Comparison of ENCODE assay signal across 6 cellular contexts in genomic region chr12:31183107-31183506, GRCh38.
DNase-seq lines count a peak whose midpoint lies in the region; FAIRE-seq and TF ChIP-seq lines count a peak whose summit lies in the region.
"Not testable (repeated sequence)": the region's sequence is repeated elsewhere in the genome, so short reads cannot be mapped to it uniquely, and the experiment has no call there.

No MANE protein-coding gene starts in this region.

- peak overlapping the region; percentile 55 for H3K4me2 ChIP-seq in DOHH2 (ENCODE audit: low read length)
- not testable (repeated sequence) for H3K4me2 ChIP-seq in endothelial cell of umbilical vein (ENCODE audit: insufficient read depth, low read length)

- FAIRE-seq in GM19239 (lab: Jason Lieb, UNC): peak; percentile 11
- peak; percentile 48 for FAIRE-seq in H54 (lab: Jason Lieb, UNC)
- FAIRE-seq in endothelial cell of umbilical vein (lab: Jason Lieb, UNC): peak; percentile 31

- not testable (repeated sequence) for H3K9me3 ChIP-seq in DOHH2 (ENCODE audit: control insufficient read depth, insufficient read depth, low read length); endothelial cell of umbilical vein (replicated peaks; ENCODE audit: control insufficient read depth, insufficient read depth, low read length)

- H3K36me3 ChIP-seq in DOHH2 (ENCODE audit: control insufficient read depth, low read length); endothelial cell of umbilical vein (ENCODE audit: control insufficient read depth in 2 of 2, extremely low read depth in 1 of 2, insufficient read depth in 2 of 2, low read length in 2 of 2): not testable (repeated sequence)

- H3F3A ChIP-seq in DOHH2 (ENCODE audit: control insufficient read depth, insufficient read depth): 0 out of 2 replicates have a peak, but pooled peaks cover 13% of the 10 kb centered on the region

- H3K79me2 ChIP-seq in DOHH2 (ENCODE audit: control insufficient read depth, low read length); endothelial cell of umbilical vein (ENCODE audit: control insufficient read depth, insufficient read depth, low read length): not testable (repeated sequence)

- H3K4me1 ChIP-seq in DOHH2 (ENCODE audit: control insufficient read depth, low read length): peaks cover 37% of the 10 kb centered on the region
- not testable (repeated sequence) for H3K4me1 ChIP-seq in endothelial cell of umbilical vein (ENCODE audit: control insufficient read depth, extremely low read depth, insufficient read depth, low read length)

- H2AFZ ChIP-seq in endothelial cell of umbilical vein (ENCODE audit: low read depth, low read length): not testable (repeated sequence)

- dilution Hi-C loops in endothelial cell of umbilical vein (cut with MboI; ENCODE audit: extremely low pct_ligation_motif_present, low sequenced_read_pairs): not testable (repeated sequence)

- H4K20me1 ChIP-seq in DOHH2 (ENCODE audit: control insufficient read depth, insufficient read depth, low read depth, low read length); endothelial cell of umbilical vein (replicated peaks; ENCODE audit: control insufficient read depth, extremely low read depth, insufficient read depth, low read length): not testable (repeated sequence)

- H3K9ac ChIP-seq in endothelial cell of umbilical vein (replicated peaks; ENCODE audit: extremely low read depth, insufficient read depth, low read length): not testable (repeated sequence)

- CTCF ChIA-PET in endothelial cell of umbilical vein (lab: Charles Lee): not testable (repeated sequence)

- TF ChIP-seq CTCF in DOHH2 (IDR thresholded peaks at IDR 0.05; ENCODE audit: low read depth, low read length, poor library complexity, severe bottlenecking); endothelial cell of umbilical vein (IDR thresholded peaks at IDR 0.05; ENCODE audit: extremely low read depth in 1 of 2, insufficient read depth in 1 of 2, low read depth in 1 of 2, low read length in 2 of 2): not testable (repeated sequence)

- not testable (repeated sequence) for TF ChIP-seq POLR2A in H54 (IDR thresholded peaks at IDR 0.05; ENCODE audit: low read depth, low read length); endothelial cell of umbilical vein (IDR thresholded peaks at IDR 0.05; ENCODE audit: low read depth, low read length)

- not testable (repeated sequence) for BruUV-seq in endothelial cell of umbilical vein (replicated peaks; lab: Mats Ljungman, UMichigan)

- H3K9me2 ChIP-seq in DOHH2 (replicated peaks; ENCODE audit: control insufficient read depth, low read length): not testable (repeated sequence)

- not testable (repeated sequence) for H3K27me3 ChIP-seq in DOHH2 (ENCODE audit: control insufficient read depth, low read length); endothelial cell of umbilical vein (ENCODE audit: control insufficient read depth in 2 of 2, insufficient read depth in 2 of 2, low read length in 2 of 2)

- intact Hi-C loops in endothelial cell of umbilical vein (cut with micrococcal nuclease): not testable (repeated sequence)

- H3K9me1 ChIP-seq in endothelial cell of umbilical vein (replicated peaks; ENCODE audit: control insufficient read depth, extremely low read depth, insufficient read depth, low read length): not testable (repeated sequence)

- H3K27ac ChIP-seq in DOHH2 (ENCODE audit: low read depth, low read length): peak overlapping the region; percentile 80
- H3K27ac ChIP-seq in endothelial cell of umbilical vein (ENCODE audit: insufficient read depth, low read depth, low read length): not testable (repeated sequence)

- not testable (repeated sequence) for DNase-seq in GM19239 (ENCODE audit: insufficient read length, low spot score); H54 (ENCODE audit: insufficient read length, low spot score); endothelial cell of umbilical vein (ENCODE audit: low read depth, low spot score)
- DNase-seq in NAMALWA (ENCODE audit: low spot score): peak; percentile 16
- DNase-seq in RPMI8226: peak; percentile 42

- H3K4me3 ChIP-seq in DOHH2 (ENCODE audit: low read length): peak overlapping the region; percentile 34; the same call in 1 of the 2 replicates
- not testable (repeated sequence) for H3K4me3 ChIP-seq in endothelial cell of umbilical vein (replicated peaks in 1 of 3; ENCODE audit: insufficient read depth in 1 of 3, low read depth in 1 of 3, low read length in 3 of 3)

- POLR2A ChIA-PET in endothelial cell of umbilical vein (lab: Charles Lee): not testable (repeated sequence)
